Comparison of ENCODE assay signal across 1 cellular context in the genomic region with DNA sequence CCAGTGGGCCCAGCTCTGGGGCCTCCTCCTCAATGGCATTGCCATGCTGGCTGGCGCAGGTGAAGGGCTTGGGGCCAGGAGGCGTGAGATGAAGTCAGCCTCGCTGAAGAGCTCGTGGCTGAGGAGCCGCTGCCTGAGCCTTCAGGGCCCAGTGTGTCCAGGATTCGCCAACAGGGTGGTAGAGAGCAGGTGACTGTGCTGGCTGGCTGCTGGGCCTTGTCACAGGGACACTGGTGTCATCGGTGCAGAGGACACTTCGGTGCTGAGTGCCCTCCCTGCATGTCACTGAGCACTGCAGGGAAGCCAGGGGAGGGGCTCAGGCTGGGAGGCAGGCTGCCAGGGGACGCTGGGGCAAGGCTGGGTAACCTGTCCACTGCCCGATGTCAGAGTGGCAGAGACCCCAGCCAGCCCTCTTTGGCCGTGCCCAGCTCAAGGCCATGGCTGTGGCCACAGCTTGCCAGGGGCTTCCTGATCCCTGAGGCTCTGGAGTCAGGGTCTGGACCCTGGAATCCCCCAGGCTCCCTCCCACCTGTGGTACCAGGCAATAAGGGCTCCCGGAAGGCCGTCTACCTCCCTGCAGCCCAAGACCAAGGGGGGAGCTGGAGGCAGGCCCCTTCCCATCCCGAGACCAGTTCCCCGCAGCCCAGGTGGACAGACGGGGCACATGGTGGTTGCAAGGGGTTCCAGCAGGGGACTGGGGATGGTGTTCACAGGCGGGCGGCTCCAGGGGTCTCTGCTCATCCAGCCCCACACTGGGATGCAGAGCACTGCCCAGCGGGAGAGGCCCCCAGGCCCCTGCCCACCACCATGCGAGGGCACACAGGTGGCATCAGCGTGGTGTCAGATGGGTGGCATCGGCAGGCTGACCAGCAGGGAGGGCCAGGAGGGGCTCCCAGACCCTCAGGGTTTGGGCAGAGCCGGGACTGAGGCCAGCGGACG.
TF ChIP-seq lines count a peak whose summit lies in the region.

No MANE protein-coding gene starts in this region.

TF ChIP-seq in HEK293, 187 proteins besides CTCF, POLR2A, EP300 and RAD21 (continued from another document):
- TF ChIP-seq, protein P1, sequence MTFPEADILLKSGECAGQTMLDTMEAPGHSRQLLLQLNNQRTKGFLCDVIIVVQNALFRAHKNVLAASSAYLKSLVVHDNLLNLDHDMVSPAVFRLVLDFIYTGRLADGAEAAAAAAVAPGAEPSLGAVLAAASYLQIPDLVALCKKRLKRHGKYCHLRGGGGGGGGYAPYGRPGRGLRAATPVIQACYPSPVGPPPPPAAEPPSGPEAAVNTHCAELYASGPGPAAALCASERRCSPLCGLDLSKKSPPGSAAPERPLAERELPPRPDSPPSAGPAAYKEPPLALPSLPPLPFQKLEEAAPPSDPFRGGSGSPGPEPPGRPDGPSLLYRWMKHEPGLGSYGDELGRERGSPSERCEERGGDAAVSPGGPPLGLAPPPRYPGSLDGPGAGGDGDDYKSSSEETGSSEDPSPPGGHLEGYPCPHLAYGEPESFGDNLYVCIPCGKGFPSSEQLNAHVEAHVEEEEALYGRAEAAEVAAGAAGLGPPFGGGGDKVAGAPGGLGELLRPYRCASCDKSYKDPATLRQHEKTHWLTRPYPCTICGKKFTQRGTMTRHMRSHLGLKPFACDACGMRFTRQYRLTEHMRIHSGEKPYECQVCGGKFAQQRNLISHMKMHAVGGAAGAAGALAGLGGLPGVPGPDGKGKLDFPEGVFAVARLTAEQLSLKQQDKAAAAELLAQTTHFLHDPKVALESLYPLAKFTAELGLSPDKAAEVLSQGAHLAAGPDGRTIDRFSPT (tag by site-specific recombination; IDR thresholded peaks at IDR 0.05): peak; percentile 54; the same call in 1 of the 2 replicates
- TF ChIP-seq ZNF404 (tag by site-specific recombination; IDR thresholded peaks at IDR 0.05) (no peak), ZXDB (tag by site-specific recombination; IDR thresholded peaks at IDR 0.05) (no peak), ZNF596 (tag by site-specific recombination; IDR thresholded peaks at IDR 0.05) (no peak), ZNF544 (tag by site-specific recombination; IDR thresholded peaks at IDR 0.05) (no peak)
